1 cellular context compared by ENCODE assay signal in the genomic region with DNA sequence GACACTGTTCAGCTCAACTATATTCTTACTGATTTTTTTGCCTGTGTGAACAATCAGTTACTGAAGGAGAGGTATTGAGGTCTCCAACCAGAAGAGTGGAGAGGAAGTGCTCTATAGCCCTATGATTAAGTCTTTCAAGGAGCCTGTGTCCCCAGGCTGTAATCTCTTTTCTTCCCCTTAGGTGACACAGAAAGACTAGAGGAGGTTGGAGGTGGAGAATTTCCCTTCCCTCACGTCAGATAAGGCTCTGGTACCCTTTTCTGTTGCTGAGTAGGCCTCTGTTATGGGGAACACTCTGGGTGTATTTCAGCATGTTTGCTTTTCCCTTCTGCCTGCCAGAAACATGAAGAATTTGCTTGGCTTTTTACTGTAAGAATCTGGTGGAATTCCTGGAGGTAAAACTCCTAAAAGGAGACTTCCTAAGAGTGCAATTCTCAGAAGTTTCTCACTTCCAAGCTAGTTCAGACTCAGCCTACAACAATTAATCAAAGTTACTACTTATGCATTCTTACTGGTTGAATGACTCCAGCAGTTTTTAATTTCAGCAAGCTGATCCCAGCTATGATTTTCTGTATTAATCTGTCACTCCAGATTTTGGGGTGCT.
TF ChIP-seq lines count a peak whose summit lies in the region.

No MANE protein-coding gene starts in this region.

TF ChIP-seq in IMR-90, 13 proteins besides CTCF, POLR2A, EP300 and RAD21:
- no peak for TF ChIP-seq MXI1 (IDR thresholded peaks at IDR 0.05; ENCODE audit: borderline replicate concordance, low read depth, low read length)
- TF ChIP-seq CHD1 (IDR thresholded peaks at IDR 0.05; ENCODE audit: low read depth, low read length) = no peak
TF ChIP-seq in IMR-90: peak in this region for 0.
